17 cellular contexts compared by ENCODE assay signal in the genomic region with DNA sequence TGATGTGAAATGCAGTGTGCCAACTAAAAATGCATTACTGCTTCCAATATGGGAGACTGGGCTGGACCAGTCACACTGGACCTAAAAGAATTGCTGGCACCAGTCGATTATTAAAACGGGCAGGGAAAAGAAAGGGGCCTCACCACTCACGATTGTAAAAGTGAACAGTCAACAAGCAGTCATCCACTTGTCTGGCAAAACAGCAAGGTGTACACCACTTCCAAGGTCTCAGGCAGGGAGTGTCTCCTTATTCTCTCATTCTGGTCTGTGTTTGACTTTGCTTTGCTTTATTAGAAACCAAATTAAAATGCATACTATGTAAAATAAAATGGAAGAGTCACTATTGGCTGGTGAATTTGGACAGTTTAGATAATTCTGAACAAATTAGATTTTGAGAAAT. TPM values are rescaled to one million over a fixed set of nuclear protein-coding genes. Genes with fewer than 3 reads are reported as not detected.
DNase-seq lines count a peak whose midpoint lies in the region; ATAC-seq and TF ChIP-seq lines count a peak whose summit lies in the region.
"Had no signal": no experiment of that assay in that cellular context is flagged by ENCODE, and none has a peak within 500 bp of the region (broad histone marks: within the 10 kb centered on the region; RNA-seq: fewer than 3 reads in every experiment).

No MANE protein-coding gene starts in this region.

- H3K9me3 ChIP-seq in left lung = no peaks in the 10 kb centered on the region
- H3K9me3 ChIP-seq: A549, Caco-2 had no signal

- H3K36me3 ChIP-seq in GM23338 (ENCODE audit: insufficient read depth) (no peaks in the 10 kb centered on the region), left lung (no peaks in the 10 kb centered on the region)

- ATAC-seq in GM23338 (no peak), left lung (peak; percentile 90)
- ATAC-seq in stimulated activated naive B cell treated with anti-CD40 and anti-IgM and Interleukin-4, amounts not matched to agents 10 μg/mL and 1 μg/mL and 100 μg/mL, for 72 hours (replicated peaks) = no peak
- ATAC-seq: A549 had no signal

- no peak overlapping the region for H3K4me2 ChIP-seq in GM23338
- H3K4me2 ChIP-seq: A549 had no signal

- peaks cover 5% of the 10 kb centered on the region for H3K4me1 Mint-ChIP-seq in GM23338
- no peaks in the 10 kb centered on the region for H3K4me1 Mint-ChIP-seq in stimulated activated naive B cell treated with anti-CD40 and anti-IgM and Interleukin-4, amounts not matched to agents 10 μg/mL and 1 μg/mL and 100 μg/mL, for 72 hours
- no peaks in the 10 kb centered on the region for H3K4me1 Mint-ChIP-seq in activated CD4-positive, alpha-beta memory T cell treated with anti-CD3 and anti-CD28 coated beads, Interleukin-2, amount 10 ng/mL, durations not matched to agents 7 days and 5 days
- H3K4me1 Mint-ChIP-seq in glutamatergic neuron (ENCODE audit: low read depth, unreplicated experiment) = peaks cover 2% of the 10 kb centered on the region

- 0 out of 2 replicates have a peak overlapping the region, but pooled peaks have one; percentile 20 for H2AFZ ChIP-seq in GM23338

- H3F3A ChIP-seq in GM23338 (replicated peaks; ENCODE audit: low read depth) = no peaks in the 10 kb centered on the region

- H3K4me3 ChIP-seq in GM23338 = no peak overlapping the region
- no peak overlapping the region for H3K4me3 ChIP-seq in left lung
- H3K4me3 ChIP-seq: A549 had no signal

- H3K36me3 Mint-ChIP-seq in GM23338 (ENCODE audit: low read depth) = no peaks in the 10 kb centered on the region; the same call in 2 of the 3 replicates
- H3K36me3 Mint-ChIP-seq in stimulated activated naive B cell treated with anti-CD40 and anti-IgM and Interleukin-4, amounts not matched to agents 10 μg/mL and 1 μg/mL and 100 μg/mL, for 72 hours = no peaks in the 10 kb centered on the region
- no peaks in the 10 kb centered on the region for H3K36me3 Mint-ChIP-seq in activated CD4-positive, alpha-beta memory T cell treated with anti-CD3 and anti-CD28 coated beads, Interleukin-2, amount 10 ng/mL, durations not matched to agents 7 days and 5 days (ENCODE audit: low read depth)
- no peaks in the 10 kb centered on the region for H3K36me3 Mint-ChIP-seq in glutamatergic neuron (ENCODE audit: unreplicated experiment)

- H4K20me1 ChIP-seq in GM23338 (replicated peaks; ENCODE audit: insufficient read depth) = no peaks in the 10 kb centered on the region

- H3K27me3 ChIP-seq in GM23338 (ENCODE audit: insufficient read depth) (no peaks in the 10 kb centered on the region), left lung (no peaks in the 10 kb centered on the region)

- H3K4me3 Mint-ChIP-seq in GM23338 (no peak overlapping the region), glutamatergic neuron (ENCODE audit: unreplicated experiment) (no peak overlapping the region)
- H3K4me3 Mint-ChIP-seq in stimulated activated naive B cell treated with anti-CD40 and anti-IgM and Interleukin-4, amounts not matched to agents 10 μg/mL and 1 μg/mL and 100 μg/mL, for 72 hours = no peak overlapping the region
- no peak overlapping the region for H3K4me3 Mint-ChIP-seq in activated CD4-positive, alpha-beta memory T cell treated with anti-CD3 and anti-CD28 coated beads, Interleukin-2, amount 10 ng/mL, durations not matched to agents 7 days and 5 days
- H3K4me3 Mint-ChIP-seq: CD4-positive, alpha-beta T cell; H9 had no signal

- H3K9me3 Mint-ChIP-seq in GM23338 = no peaks in the 10 kb centered on the region
- H3K9me3 Mint-ChIP-seq in stimulated activated naive B cell treated with anti-CD40 and anti-IgM and Interleukin-4, amounts not matched to agents 10 μg/mL and 1 μg/mL and 100 μg/mL, for 72 hours = no peaks in the 10 kb centered on the region
- no peaks in the 10 kb centered on the region for H3K9me3 Mint-ChIP-seq in activated CD4-positive, alpha-beta memory T cell treated with anti-CD3 and anti-CD28 coated beads, Interleukin-2, amount 10 ng/mL, durations not matched to agents 7 days and 5 days
- no peaks in the 10 kb centered on the region for H3K9me3 Mint-ChIP-seq in glutamatergic neuron (ENCODE audit: unreplicated experiment)
- H3K9me3 Mint-ChIP-seq: CD4-positive, alpha-beta T cell; H9 had no signal

- CTCF ChIA-PET in activated CD4-positive, alpha-beta memory T cell treated with anti-CD3 and anti-CD28 coated beads, Interleukin-2, amount 10 ng/mL, durations not matched to agents 7 days and 5 days (lab: Charles Lee) = no interaction called here

- H3K27me3 Mint-ChIP-seq in GM23338 (ENCODE audit: insufficient read depth, low read depth, poor library complexity) (no peaks in the 10 kb centered on the region), glutamatergic neuron (ENCODE audit: unreplicated experiment) (no peaks in the 10 kb centered on the region)
- no peaks in the 10 kb centered on the region for H3K27me3 Mint-ChIP-seq in stimulated activated naive B cell treated with anti-CD40 and anti-IgM and Interleukin-4, amounts not matched to agents 10 μg/mL and 1 μg/mL and 100 μg/mL, for 72 hours
- H3K27me3 Mint-ChIP-seq in activated CD4-positive, alpha-beta memory T cell treated with anti-CD3 and anti-CD28 coated beads, Interleukin-2, amount 10 ng/mL, durations not matched to agents 7 days and 5 days = no peaks in the 10 kb centered on the region
- H3K27me3 Mint-ChIP-seq: CD4-positive, alpha-beta T cell had no signal

- POLR2A ChIA-PET in activated CD4-positive, alpha-beta memory T cell treated with anti-CD3 and anti-CD28 coated beads, Interleukin-2, amount 10 ng/mL, durations not matched to agents 7 days and 5 days (lab: Charles Lee) = no interaction called here

- H3K27ac ChIP-seq in GM23338 (ENCODE audit: low read depth) = no peak overlapping the region
- peak overlapping the region; percentile 71 for H3K27ac ChIP-seq in VCaP
- H3K27ac ChIP-seq in left lung = no peak overlapping the region
- H3K27ac ChIP-seq: 22Rv1, A549, C4-2B had no signal

- peak; percentile 1 for DNase-seq in DMS53 (lab: John Stamatoyannopoulos, UW)
- no peak for DNase-seq in DMS53 treated with DMSO at 0.1 percent for 48 hours (lab: John Stamatoyannopoulos, UW; ENCODE audit: unreplicated experiment)
- DNase-seq in GM23338 (ENCODE audit: low spot score) = no peak
- DNase-seq in left lung = no peak
- no peak for DNase-seq in stimulated activated naive B cell treated with anti-CD40 and anti-IgM and Interleukin-4, amounts not matched to agents 10 μg/mL and 1 μg/mL and 100 μg/mL, for 72 hours
- DNase-seq in activated CD4-positive, alpha-beta memory T cell treated with anti-CD3 and anti-CD28 coated beads, Interleukin-2, amount 10 ng/mL, durations not matched to agents 7 days and 5 days = no peak
- DNase-seq in glutamatergic neuron = no peak
- DNase-seq: AML-193; Caco-2; CD4-positive, alpha-beta T cell; DMS79 treated with DMSO at 0.1 percent for 48 hours; GF-D8; H9 had no signal

- H3K27ac Mint-ChIP-seq in GM23338 (no peak overlapping the region), glutamatergic neuron (ENCODE audit: unreplicated experiment) (no peak overlapping the region)
- H3K27ac Mint-ChIP-seq in stimulated activated naive B cell treated with anti-CD40 and anti-IgM and Interleukin-4, amounts not matched to agents 10 μg/mL and 1 μg/mL and 100 μg/mL, for 72 hours = no peak overlapping the region
- no peak overlapping the region for H3K27ac Mint-ChIP-seq in activated CD4-positive, alpha-beta memory T cell treated with anti-CD3 and anti-CD28 coated beads, Interleukin-2, amount 10 ng/mL, durations not matched to agents 7 days and 5 days
- H3K27ac Mint-ChIP-seq: CD4-positive, alpha-beta T cell; H9 had no signal

- no peaks in the 10 kb centered on the region for H3K9me2 ChIP-seq in GM23338 (ENCODE audit: insufficient read depth)

- H3K4me1 ChIP-seq in GM23338 (ENCODE audit: insufficient read depth) = no peaks in the 10 kb centered on the region; the same call in 1 of the 2 replicates
- no peaks in the 10 kb centered on the region for H3K4me1 ChIP-seq in left lung
- H3K4me1 ChIP-seq: A549, Caco-2 had no signal

- intact Hi-C loops in left lung (cut with DNase I) = no loop called here

- H3K79me2 ChIP-seq in GM23338 (replicated peaks; ENCODE audit: insufficient read depth) = no peaks in the 10 kb centered on the region

- TF ChIP-seq CTCF in GM23338 (conservative IDR thresholded peaks at IDR 0.05; ENCODE audit: low read depth in 2 of 2) (no peak), VCaP (conservative IDR thresholded peaks at IDR 0.05) (no peak), left lung (IDR thresholded peaks at IDR 0.05) (no peak), glutamatergic neuron (IDR thresholded peaks at IDR 0.05; ENCODE audit: partially characterized antibody, unreplicated experiment) (no peak)

TF ChIP-seq in GM23338, 12 proteins besides CTCF, POLR2A, EP300 and RAD21 (continues in another document):
- TF ChIP-seq ZNF331 (CRISPR knock-in tag; IDR thresholded peaks at IDR 0.05; ENCODE audit: low read depth) (no peak), CREB1 (CRISPR knock-in tag; IDR thresholded peaks at IDR 0.05; ENCODE audit: low read depth) (no peak)

RNA-seq across cellular contexts. Expression of a gene that starts 57.8 kb away (rescaled TPM):
- 6.0 and 8.2 TPM in 2 replicates for total RNA-seq in GM23338 (2014; rRNA removed; shearing (Covaris generic))
- 1.2 and 2.8 TPM in 2 replicates for polyA plus RNA-seq in GM23338 (2016; fragmentation: Nextera tagmentation; extraction: Ambion mirVana)
- under 1 TPM; 0.17 to 0.21 TPM for total RNA-seq in left lung
- not detected for total RNA-seq in activated CD4-positive, alpha-beta memory T cell treated with anti-CD3 and anti-CD28 coated beads, Interleukin-2, amount 10 ng/mL, durations not matched to agents 7 days and 5 days
- 3.3 TPM for total RNA-seq in glutamatergic neuron (ENCODE audit: unreplicated experiment)
- total RNA-seq: Caco-2; CD4-positive, alpha-beta T cell had no signal
- polyA plus RNA-seq: A549 had no signal
